Comparison of ENCODE assay signal across 9 cellular contexts in the genomic region with DNA sequence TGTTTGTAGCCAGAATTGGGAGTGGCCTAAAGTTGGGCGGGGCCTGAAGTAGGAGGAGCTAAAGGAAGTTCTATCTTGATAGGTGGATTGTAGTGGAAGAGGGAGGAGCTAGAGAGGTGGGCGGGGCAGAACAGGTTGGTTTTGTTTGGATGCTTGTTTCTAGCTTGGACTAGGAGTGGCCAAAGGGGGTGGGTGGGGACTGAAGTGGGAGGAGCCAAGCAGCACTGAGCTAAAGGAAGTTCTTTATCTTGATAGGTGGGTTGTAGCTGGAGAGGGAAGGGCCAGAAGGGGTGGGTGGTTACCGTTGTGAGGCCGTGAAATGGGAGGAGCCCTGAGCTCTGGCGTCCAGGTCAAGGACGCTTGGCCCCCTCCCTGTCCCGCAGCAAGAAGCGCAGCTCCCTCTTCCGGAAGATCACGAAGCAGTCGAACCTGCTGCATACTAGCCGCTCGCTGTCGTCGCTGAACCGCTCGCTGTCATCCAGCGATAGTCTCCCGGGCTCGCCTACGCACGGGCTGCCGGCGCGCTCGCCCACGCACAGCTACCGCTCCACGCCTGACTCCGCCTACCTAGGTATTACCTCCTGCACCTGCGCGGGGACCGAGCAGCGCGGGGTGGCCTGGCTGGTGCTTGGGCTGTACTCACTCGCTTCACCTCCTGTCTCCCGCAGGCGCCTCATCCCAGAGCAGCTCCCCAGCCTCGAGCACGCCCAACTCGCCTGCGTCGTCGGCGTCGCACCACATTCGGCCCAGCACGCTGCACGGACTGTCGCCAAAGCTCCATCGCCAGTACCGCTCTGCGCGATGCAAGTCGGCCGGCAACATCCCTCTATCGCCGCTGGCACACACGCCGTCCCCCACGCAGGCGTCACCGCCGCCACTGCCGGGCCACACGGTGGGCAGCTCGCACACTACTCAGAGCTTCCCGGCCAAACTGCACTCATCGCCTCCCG. TPM values are rescaled to one million over a fixed set of nuclear protein-coding genes. Genes with fewer than 3 reads are reported as not detected.
DNase-seq lines count a peak whose midpoint lies in the region; ATAC-seq lines count a peak whose summit lies in the region.
"Had no signal": no experiment of that assay in that cellular context is flagged by ENCODE, and none has a peak within 500 bp of the region (broad histone marks: within the 10 kb centered on the region; RNA-seq: fewer than 3 reads in every experiment).

No MANE protein-coding gene starts in this region.

- H3K4me3 ChIP-seq in right cardiac atrium (ENCODE audit: low read length): no peak overlapping the region

- no peaks in the 10 kb centered on the region for H3K4me1 Mint-ChIP-seq in activated naive CD4-positive, alpha-beta T cell treated with anti-CD3 and anti-CD28 coated beads for 36 hours (ENCODE audit: low read depth)

- H3K9me3 ChIP-seq in right cardiac atrium (ENCODE audit: control insufficient read depth, low read length): no peaks in the 10 kb centered on the region

- intact Hi-C loops in activated naive CD4-positive, alpha-beta T cell treated with anti-CD3 and anti-CD28 coated beads for 36 hours (cut with micrococcal nuclease): no loop called here
- intact Hi-C loops in right cardiac atrium (cut with DNase I): no loop called here

- peaks cover 23% of the 10 kb centered on the region for H3K36me3 Mint-ChIP-seq in activated naive CD4-positive, alpha-beta T cell treated with anti-CD3 and anti-CD28 coated beads for 36 hours (ENCODE audit: low read depth)

- no peaks in the 10 kb centered on the region for H3K4me1 ChIP-seq in right cardiac atrium (ENCODE audit: control insufficient read depth, insufficient read depth, low read length)

- H3K27ac ChIP-seq in right cardiac atrium (ENCODE audit: low read length): no peak overlapping the region

- DNase-seq in ELF-1 (ENCODE audit: low read depth, low spot score) (peak; percentile 98), NCI-H69 (lab: John Stamatoyannopoulos, UW) (peak; percentile 19), right cardiac atrium (peak; percentile 62 to 82 (median 79)), HCEC 1CT (no peak)
- DNase-seq in activated naive CD4-positive, alpha-beta T cell treated with anti-CD3 and anti-CD28 coated beads for 36 hours: peak; percentile 69
- DNase-seq in stimulated activated CD4-positive, alpha-beta T cell treated with anti-CD3 and anti-CD28 coated beads, Interleukin-2, amount 100 ng/mL, for 24 hours: peak; percentile 50 to 63

- H3K27ac Mint-ChIP-seq in activated naive CD4-positive, alpha-beta T cell treated with anti-CD3 and anti-CD28 coated beads for 36 hours: no peak overlapping the region

- ATAC-seq in right cardiac atrium: peak; percentile 68 to 82
- ATAC-seq in GM18873 (IDR thresholded peaks at IDR 0.05; ENCODE audit: low FRiP score, unreplicated experiment): no peak
- no peak for ATAC-seq in HG02970 (IDR thresholded peaks at IDR 0.05; ENCODE audit: low FRiP score, unreplicated experiment)

- H3K4me3 Mint-ChIP-seq in activated naive CD4-positive, alpha-beta T cell treated with anti-CD3 and anti-CD28 coated beads for 36 hours: no peak overlapping the region

- CTCF ChIA-PET in activated naive CD4-positive, alpha-beta T cell treated with anti-CD3 and anti-CD28 coated beads for 36 hours (lab: Charles Lee): interaction anchor here (0.9 to 2.1 kb wide), 6 partner anchors 8 to 116 kb away, joined by 3 to 10 read pairs (median 4); a partner anchor contains a TSS

- WGBS in right cardiac atrium: 42% methylated on average over 70 of the region's 70 CpGs

- no peaks in the 10 kb centered on the region for H3K27me3 Mint-ChIP-seq in activated naive CD4-positive, alpha-beta T cell treated with anti-CD3 and anti-CD28 coated beads for 36 hours (ENCODE audit: low read depth)

- H3K9me3 Mint-ChIP-seq in activated naive CD4-positive, alpha-beta T cell treated with anti-CD3 and anti-CD28 coated beads for 36 hours: peaks cover 2% of the 10 kb centered on the region

- no peaks in the 10 kb centered on the region for H3K27me3 ChIP-seq in right cardiac atrium (ENCODE audit: control insufficient read depth, insufficient read depth)

RNA-seq across cellular contexts. Expression of a gene that starts 8.0 kb away (rescaled TPM):
- total RNA-seq in activated naive CD4-positive, alpha-beta T cell treated with anti-CD3 and anti-CD28 coated beads for 36 hours: 10 to 100 TPM; 30.9 to 31.6 TPM
- 10 to 100 TPM; 22.2 to 30.6 (median 24.5) TPM for total RNA-seq in right cardiac atrium
- 19.2 TPM for polyA plus RNA-seq in right cardiac atrium

RNA-seq across cellular contexts. Expression of a gene that starts 13.8 kb away (rescaled TPM):
- total RNA-seq in activated naive CD4-positive, alpha-beta T cell treated with anti-CD3 and anti-CD28 coated beads for 36 hours: under 1 TPM; 0.17 to 0.21 TPM
- not detected for total RNA-seq in right cardiac atrium
- not detected for polyA plus RNA-seq in right cardiac atrium
- polyA plus RNA-seq: neural cell had no signal

RNA-seq across cellular contexts. Expression of a gene that starts 17.7 kb away (rescaled TPM):
- 10 to 100 TPM; 36.3 to 38.3 TPM for total RNA-seq in activated naive CD4-positive, alpha-beta T cell treated with anti-CD3 and anti-CD28 coated beads for 36 hours
- total RNA-seq in right cardiac atrium: 10 to 100 TPM; 22.7 to 38.2 (median 27.4) TPM
- 26.1 TPM for polyA plus RNA-seq in right cardiac atrium

RNA-seq across cellular contexts. Expression of a gene that starts 34.9 kb away (rescaled TPM):
- 1 to 10 TPM; 1.2 to 1.5 TPM for total RNA-seq in activated naive CD4-positive, alpha-beta T cell treated with anti-CD3 and anti-CD28 coated beads for 36 hours
- under 1 TPM in 3 of 4 donors, not detected in 1; 0.31 to 0.59 (median 0.34) TPM for total RNA-seq in right cardiac atrium
- 0.20 TPM for polyA plus RNA-seq in right cardiac atrium

RNA-seq across cellular contexts. Expression of a gene that starts 38.8 kb away (rescaled TPM):
- total RNA-seq in activated naive CD4-positive, alpha-beta T cell treated with anti-CD3 and anti-CD28 coated beads for 36 hours: not detected
- not detected for total RNA-seq in right cardiac atrium
- polyA plus RNA-seq in right cardiac atrium: not detected
- polyA plus RNA-seq: neural cell had no signal

Comparison
In these comparisons a context has a peak if more than half of its experiments do, and no peak if none do; other contexts are left out.
1. ATAC-seq: peak in right cardiac atrium (2 of 2); none in GM18873 (single experiment) and HG02970 (single experiment).